Comparison of ENCODE assay signal across 8 cellular contexts in the genomic region with DNA sequence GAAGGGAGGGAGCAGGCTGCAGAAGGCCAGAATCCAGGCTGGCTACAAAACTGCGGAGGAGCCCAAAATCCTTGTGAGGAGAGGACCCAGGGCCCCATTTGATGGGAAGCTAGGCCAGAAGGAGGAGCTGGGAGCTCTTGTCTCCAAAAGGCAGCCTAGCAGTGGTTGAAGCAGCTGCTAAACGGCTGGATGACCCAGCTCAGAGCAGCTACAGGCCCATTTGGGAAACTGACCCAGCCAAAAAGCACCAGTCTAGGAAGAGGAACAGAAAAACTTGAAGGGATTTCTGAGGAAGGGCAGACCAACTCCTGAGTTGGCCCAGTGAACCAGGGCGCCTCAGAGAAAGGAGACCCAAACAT. TPM values are rescaled to one million over a fixed set of nuclear protein-coding genes. Genes with fewer than 3 reads are reported as not detected.
DNase-seq lines count a peak whose midpoint lies in the region; ATAC-seq and TF ChIP-seq lines count a peak whose summit lies in the region.

No MANE protein-coding gene starts in this region.

- no peaks in the 10 kb centered on the region for H3K9me2 ChIP-seq in OCI-LY1 (ENCODE audit: low read depth, low read length)

- H3K9me3 Mint-ChIP-seq in CD8-positive, alpha-beta memory T cell: no peaks in the 10 kb centered on the region
- H3K9me3 Mint-ChIP-seq in effector memory CD8-positive, alpha-beta T cell: no peaks in the 10 kb centered on the region

- no peak overlapping the region for H3K9ac ChIP-seq in OCI-LY1 (ENCODE audit: low read length)

- H3K4me1 ChIP-seq in CD8-positive, alpha-beta memory T cell (ENCODE audit: insufficient read depth, low read length): peaks cover 25% of the 10 kb centered on the region
- H3K4me1 ChIP-seq in OCI-LY1 (ENCODE audit: insufficient read depth, low read length, severe bottlenecking): peaks cover 36% of the 10 kb centered on the region
- peaks cover 28 to 30% of the 10 kb centered on the region in 2 experiments for H3K4me1 ChIP-seq in neutrophil (ENCODE audit: control insufficient read depth in 1 of 2, insufficient read depth in 1 of 2, low read depth in 1 of 2, low read length in 1 of 2)

- peaks cover 0 to 31% (median 6%) of the 10 kb centered on the region in 3 donors for H3K36me3 Mint-ChIP-seq in CD8-positive, alpha-beta memory T cell
- H3K36me3 Mint-ChIP-seq in effector memory CD8-positive, alpha-beta T cell (ENCODE audit: insufficient read depth): peaks cover 42% of the 10 kb centered on the region

- no peak for DNase-seq in CD8-positive, alpha-beta memory T cell
- DNase-seq in effector memory CD8-positive, alpha-beta T cell: no peak
- DNase-seq in kidney glomerular epithelial cell (lab: John Stamatoyannopoulos, UW) (no peak), activated gamma-delta T cell treated with Interleukin-2 at 50 U/mL for 16 hours (no peak)
- no peak for DNase-seq in activated CD4-positive, CD25-positive, alpha-beta regulatory T cell (lab: John Stamatoyannopoulos, UW)

- peak overlapping the region; percentile 54; the same call in 1 of the 2 replicates for H3K4me2 ChIP-seq in OCI-LY1 (ENCODE audit: low read length)

- H3K27me3 Mint-ChIP-seq in CD8-positive, alpha-beta memory T cell: no peaks in the 10 kb centered on the region
- H3K27me3 Mint-ChIP-seq in effector memory CD8-positive, alpha-beta T cell: no peaks in the 10 kb centered on the region

- TF ChIP-seq CTCF in OCI-LY1 (IDR thresholded peaks at IDR 0.05; ENCODE audit: low read length) (no peak), neutrophil (IDR thresholded peaks at IDR 0.05) (no peak)

- no peak overlapping the region for H3K4me3 ChIP-seq in CD8-positive, alpha-beta memory T cell (ENCODE audit: low read length)
- peak overlapping the region; percentile 60 for H3K4me3 ChIP-seq in OCI-LY1 (ENCODE audit: low read depth, low read length, poor library complexity, severe bottlenecking)
- H3K4me3 ChIP-seq in neutrophil (ENCODE audit: low read depth in 1 of 2, low read length in 1 of 2): no peak overlapping the region

- peaks cover 11% of the 10 kb centered on the region for H3K79me2 ChIP-seq in OCI-LY1 (ENCODE audit: insufficient read depth, low read length)

- H3K9me3 ChIP-seq in CD8-positive, alpha-beta memory T cell (ENCODE audit: low read length): no peaks in the 10 kb centered on the region
- no peaks in the 10 kb centered on the region for H3K9me3 ChIP-seq in OCI-LY1 (ENCODE audit: low read length)
- no peaks in the 10 kb centered on the region for H3K9me3 ChIP-seq in neutrophil

- H3K27me3 ChIP-seq in CD8-positive, alpha-beta memory T cell (ENCODE audit: insufficient read depth, low read length, poor library complexity, severe bottlenecking): no peaks in the 10 kb centered on the region
- no peaks in the 10 kb centered on the region for H3K27me3 ChIP-seq in OCI-LY1 (ENCODE audit: insufficient read depth, low read length)
- H3K27me3 ChIP-seq in neutrophil: no peaks in the 10 kb centered on the region

- H2AFZ ChIP-seq in OCI-LY1 (ENCODE audit: low read length): no peak overlapping the region

- H4K20me1 ChIP-seq in OCI-LY1 (ENCODE audit: insufficient read depth, low read length): no peaks in the 10 kb centered on the region

- H3K36me3 ChIP-seq in CD8-positive, alpha-beta memory T cell (ENCODE audit: insufficient read depth, low read length): no peaks in the 10 kb centered on the region
- H3K36me3 ChIP-seq in OCI-LY1 (ENCODE audit: insufficient read depth, low read length) (peaks cover 13% of the 10 kb centered on the region; the same call in 1 of the 2 replicates), neutrophil (peaks cover 26% of the 10 kb centered on the region)

- no peaks in the 10 kb centered on the region for H3F3A ChIP-seq in OCI-LY1 (ENCODE audit: insufficient read depth, low read length)

- peak overlapping the region; percentile 75 to 94 (median 89) for H3K27ac Mint-ChIP-seq in CD8-positive, alpha-beta memory T cell
- peak overlapping the region; percentile 83 to 84 for H3K27ac Mint-ChIP-seq in effector memory CD8-positive, alpha-beta T cell

- peaks cover 40 to 49% (median 41%) of the 10 kb centered on the region in 3 donors for H3K4me1 Mint-ChIP-seq in CD8-positive, alpha-beta memory T cell
- peaks cover 32 to 38% of the 10 kb centered on the region in 2 donors for H3K4me1 Mint-ChIP-seq in effector memory CD8-positive, alpha-beta T cell (ENCODE audit: low read depth in 2 of 2)

- peak overlapping the region; percentile 64 to 87 (median 79) for H3K4me3 Mint-ChIP-seq in CD8-positive, alpha-beta memory T cell
- H3K4me3 Mint-ChIP-seq in effector memory CD8-positive, alpha-beta T cell: peak overlapping the region; percentile 33 to 73

- H3K27ac ChIP-seq in CD8-positive, alpha-beta memory T cell (ENCODE audit: low read depth, low read length): no peak overlapping the region
- no peak overlapping the region for H3K27ac ChIP-seq in OCI-LY1 (ENCODE audit: low read depth, low read length, poor library complexity, severe bottlenecking)
- peak overlapping the region; percentile 97 for H3K27ac ChIP-seq in neutrophil

- CTCF ChIA-PET in CD8-positive, alpha-beta memory T cell (lab: Charles Lee): interaction anchor here (0.9 to 10.1 kb wide), 5 partner anchors 40 to 152 kb away, joined by 3 to 77 read pairs (median 6); no protein-coding TSS in a partner anchor

- POLR2A ChIA-PET in CD8-positive, alpha-beta memory T cell (lab: Charles Lee): interaction anchor here (1.4 to 4.1 kb wide), 2 partner anchors 59 to 69 kb away, joined by 5 to 32 read pairs; a partner anchor contains a TSS

- ATAC-seq in effector memory CD8-positive, alpha-beta T cell (replicated peaks): no peak
- no peak for ATAC-seq in HG03095 (IDR thresholded peaks at IDR 0.05; ENCODE audit: unreplicated experiment)

RNA-seq across cellular contexts. Expression of a gene that starts 1.1 kb away (rescaled TPM):
- 10 to 100 TPM; 22.9 to 28.6 TPM for total RNA-seq in CD8-positive, alpha-beta memory T cell
- polyA plus RNA-seq in CD8-positive, alpha-beta memory T cell: 14.9 TPM

RNA-seq across cellular contexts. Expression of a gene that starts 38.2 kb away (rescaled TPM):
- 10 to 100 TPM; 84.6 to 94.7 TPM for total RNA-seq in CD8-positive, alpha-beta memory T cell
- 91.6 TPM for polyA plus RNA-seq in CD8-positive, alpha-beta memory T cell
